12 cellular contexts compared by ENCODE assay signal in the genomic region with DNA sequence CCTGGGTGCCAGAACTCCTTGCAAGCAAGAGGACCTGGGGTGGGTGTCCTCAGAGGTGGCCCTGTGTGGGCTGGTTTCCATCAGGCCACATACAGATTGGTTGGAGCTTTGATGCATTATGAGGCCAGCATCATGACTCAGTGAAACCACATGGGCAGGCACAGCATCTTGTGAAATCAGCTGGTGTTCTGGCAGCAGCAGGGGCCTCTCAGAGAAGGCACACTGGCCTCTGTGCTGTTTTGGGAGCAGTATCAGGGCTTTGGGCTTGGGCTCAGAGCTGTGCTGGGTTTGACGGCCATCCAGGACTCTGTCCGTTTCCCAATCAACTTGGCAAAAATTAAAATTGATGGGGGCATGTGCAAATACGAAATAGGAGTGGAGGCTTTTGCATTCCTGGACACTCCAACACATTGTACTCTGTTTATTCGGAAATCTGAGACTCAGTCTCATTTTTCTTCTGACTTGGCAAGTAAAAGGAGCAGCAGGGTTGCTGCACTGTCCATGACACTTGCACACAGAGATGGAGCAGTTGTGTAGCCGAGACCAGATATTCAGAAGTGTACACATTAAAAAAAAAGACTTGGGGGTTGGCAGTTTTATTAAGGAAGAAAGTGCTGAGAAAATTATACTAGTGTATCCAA.
A peak's percentile ranks its signal among the peaks of the same experiment; 100 is the strongest.
DNase-seq lines count a peak whose midpoint lies in the region; ATAC-seq, FAIRE-seq and TF ChIP-seq lines count a peak whose summit lies in the region.
"Had no signal": no experiment of that assay in that cellular context is flagged by ENCODE, and none has a peak within 500 bp of the region (broad histone marks: within the 10 kb centered on the region; RNA-seq: fewer than 3 reads in every experiment).

No MANE protein-coding gene starts in this region.

- peaks cover 16% of the 10 kb centered on the region for H3K9me3 Mint-ChIP-seq in GM23338
- H3K9me3 Mint-ChIP-seq: central memory CD8-positive, alpha-beta T cell had no signal

- H2AFZ ChIP-seq in GM23338, result no peak overlapping the region

- no peaks in the 10 kb centered on the region for H4K20me1 ChIP-seq in GM23338 (replicated peaks; ENCODE audit: insufficient read depth)

- H3K27me3 ChIP-seq in colonic mucosa (no peaks in the 10 kb centered on the region), aorta (ENCODE audit: control insufficient read depth in 1 of 2, insufficient read depth in 2 of 2, low read length in 1 of 2) (no peaks in the 10 kb centered on the region), small intestine (ENCODE audit: control insufficient read depth in 2 of 2, insufficient read depth in 2 of 2, low read length in 2 of 2) (no peaks in the 10 kb centered on the region), GM23338 (ENCODE audit: insufficient read depth) (no peaks in the 10 kb centered on the region)

- TF ChIP-seq CTCF in colonic mucosa (IDR thresholded peaks at IDR 0.05) (no peak), GM23338 (conservative IDR thresholded peaks at IDR 0.05; ENCODE audit: low read depth in 2 of 2) (no peak)

- H3K4me3 ChIP-seq in colonic mucosa (no peak overlapping the region), aorta (ENCODE audit: low read length in 2 of 2) (no peak overlapping the region), small intestine (ENCODE audit: low read depth in 1 of 2, low read length in 2 of 2) (no peak overlapping the region), GM23338 (no peak overlapping the region)

- ATAC-seq in aorta (ENCODE audit: low FRiP score), result peak; percentile 89
- no peak for ATAC-seq in GM21528 (IDR thresholded peaks at IDR 0.05; ENCODE audit: low FRiP score, unreplicated experiment)
- ATAC-seq in GM23338, result no peak

- no peaks in the 10 kb centered on the region for H3K36me3 Mint-ChIP-seq in GM23338 (ENCODE audit: low read depth)

- H3K36me3 ChIP-seq in colonic mucosa (no peaks in the 10 kb centered on the region), aorta (ENCODE audit: control insufficient read depth in 1 of 2, insufficient read depth in 2 of 2, low read length in 1 of 2) (no peaks in the 10 kb centered on the region), small intestine (ENCODE audit: control insufficient read depth in 2 of 2, insufficient read depth in 2 of 2, low read length in 2 of 2) (no peaks in the 10 kb centered on the region), GM23338 (ENCODE audit: insufficient read depth) (no peaks in the 10 kb centered on the region)

- H3K27ac ChIP-seq in colonic mucosa (no peak overlapping the region), aorta (ENCODE audit: low read depth in 1 of 2, low read length in 2 of 2) (no peak overlapping the region), small intestine (ENCODE audit: low read depth in 1 of 2, low read length in 1 of 2) (no peak overlapping the region), GM23338 (ENCODE audit: low read depth) (no peak overlapping the region)
- H3K27ac ChIP-seq: VCaP had no signal

- H3K4me1 Mint-ChIP-seq in GM23338, result peaks cover 6% of the 10 kb centered on the region; the same call in 2 of the 3 replicates
- H3K4me1 Mint-ChIP-seq: central memory CD8-positive, alpha-beta T cell had no signal

- no peak overlapping the region for H3K4me2 ChIP-seq in GM23338

- H3K27ac Mint-ChIP-seq in GM23338, result no peak overlapping the region

- no peak overlapping the region for H3K4me3 Mint-ChIP-seq in GM23338
- H3K4me3 Mint-ChIP-seq: central memory CD8-positive, alpha-beta T cell had no signal

- H3K27me3 Mint-ChIP-seq in GM23338 (ENCODE audit: insufficient read depth, low read depth, poor library complexity), result peaks cover 2% of the 10 kb centered on the region
- H3K27me3 Mint-ChIP-seq: central memory CD8-positive, alpha-beta T cell had no signal

- no peaks in the 10 kb centered on the region for H3F3A ChIP-seq in GM23338 (replicated peaks; ENCODE audit: low read depth)

- H3K9me2 ChIP-seq in GM23338 (ENCODE audit: insufficient read depth), result no peaks in the 10 kb centered on the region

- FAIRE-seq in small intestine (lab: Jason Lieb, UNC), result no peak
- FAIRE-seq: GM18507 had no signal

- H3K79me2 ChIP-seq in GM23338 (replicated peaks; ENCODE audit: insufficient read depth), result no peaks in the 10 kb centered on the region

- WGBS in aorta, 2 donors, result 26 to 33% methylated on average over 5 of the region's 5 CpGs
- 67 to 80% (median 70%) methylated on average over 5 of the region's 5 CpGs for WGBS in small intestine, 3 donors

- intact Hi-C loops in colonic mucosa (cut with DNase I) (no loop called here), aorta (cut with DNase I) (no loop called here)

- H3K9ac ChIP-seq in colonic mucosa (ENCODE audit: low read depth in 2 of 2, low read length in 2 of 2), result no peak overlapping the region

- H3K9me3 ChIP-seq in colonic mucosa (no peaks in the 10 kb centered on the region), aorta (ENCODE audit: control insufficient read depth, low read length) (peaks cover 2% of the 10 kb centered on the region), small intestine (ENCODE audit: control insufficient read depth, low read depth) (no peaks in the 10 kb centered on the region)

- H3K4me1 ChIP-seq in colonic mucosa, result no peaks in the 10 kb centered on the region
- H3K4me1 ChIP-seq in aorta (ENCODE audit: control insufficient read depth in 1 of 2, insufficient read depth in 2 of 2, low read length in 2 of 2), result peaks cover 0 to 2% of the 10 kb centered on the region in 2 donors
- H3K4me1 ChIP-seq in small intestine (ENCODE audit: control insufficient read depth in 2 of 2, insufficient read depth in 1 of 2, low read depth in 1 of 2, low read length in 1 of 2), result no peaks in the 10 kb centered on the region
- no peaks in the 10 kb centered on the region for H3K4me1 ChIP-seq in GM23338 (ENCODE audit: insufficient read depth)

- DNase-seq in SIG-M5 treated with dmso at 0.1 percent for 504 hours (lab: John Stamatoyannopoulos, UW; ENCODE audit: unreplicated experiment) (peak; percentile 13), SIG-M5 (lab: John Stamatoyannopoulos, UW) (no peak), colonic mucosa (peak; percentile 44), midbrain (lab: John Stamatoyannopoulos, UW) (peak; percentile 10), aorta (peak; percentile 77 to 78), small intestine (no peak), GM23338 (ENCODE audit: low spot score) (no peak)
- DNase-seq: ACHN had no signal

TF ChIP-seq in GM23338, 12 proteins besides CTCF, POLR2A, EP300 and RAD21 (continues in another document):
- TF ChIP-seq, protein P1, sequence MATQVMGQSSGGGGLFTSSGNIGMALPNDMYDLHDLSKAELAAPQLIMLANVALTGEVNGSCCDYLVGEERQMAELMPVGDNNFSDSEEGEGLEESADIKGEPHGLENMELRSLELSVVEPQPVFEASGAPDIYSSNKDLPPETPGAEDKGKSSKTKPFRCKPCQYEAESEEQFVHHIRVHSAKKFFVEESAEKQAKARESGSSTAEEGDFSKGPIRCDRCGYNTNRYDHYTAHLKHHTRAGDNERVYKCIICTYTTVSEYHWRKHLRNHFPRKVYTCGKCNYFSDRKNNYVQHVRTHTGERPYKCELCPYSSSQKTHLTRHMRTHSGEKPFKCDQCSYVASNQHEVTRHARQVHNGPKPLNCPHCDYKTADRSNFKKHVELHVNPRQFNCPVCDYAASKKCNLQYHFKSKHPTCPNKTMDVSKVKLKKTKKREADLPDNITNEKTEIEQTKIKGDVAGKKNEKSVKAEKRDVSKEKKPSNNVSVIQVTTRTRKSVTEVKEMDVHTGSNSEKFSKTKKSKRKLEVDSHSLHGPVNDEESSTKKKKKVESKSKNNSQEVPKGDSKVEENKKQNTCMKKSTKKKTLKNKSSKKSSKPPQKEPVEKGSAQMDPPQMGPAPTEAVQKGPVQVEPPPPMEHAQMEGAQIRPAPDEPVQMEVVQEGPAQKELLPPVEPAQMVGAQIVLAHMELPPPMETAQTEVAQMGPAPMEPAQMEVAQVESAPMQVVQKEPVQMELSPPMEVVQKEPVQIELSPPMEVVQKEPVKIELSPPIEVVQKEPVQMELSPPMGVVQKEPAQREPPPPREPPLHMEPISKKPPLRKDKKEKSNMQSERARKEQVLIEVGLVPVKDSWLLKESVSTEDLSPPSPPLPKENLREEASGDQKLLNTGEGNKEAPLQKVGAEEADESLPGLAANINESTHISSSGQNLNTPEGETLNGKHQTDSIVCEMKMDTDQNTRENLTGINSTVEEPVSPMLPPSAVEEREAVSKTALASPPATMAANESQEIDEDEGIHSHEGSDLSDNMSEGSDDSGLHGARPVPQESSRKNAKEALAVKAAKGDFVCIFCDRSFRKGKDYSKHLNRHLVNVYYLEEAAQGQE (IDR thresholded peaks at IDR 0.05; ENCODE audit: unreplicated experiment), result no peak
- TF ChIP-seq NANOG (IDR thresholded peaks at IDR 0.05; ENCODE audit: borderline replicate concordance) (no peak), JUNB (IDR thresholded peaks at IDR 0.05; ENCODE audit: unreplicated experiment) (no peak), EZH2phosphoT487 (IDR thresholded peaks at IDR 0.05; ENCODE audit: unreplicated experiment) (no peak), STAT1 (IDR thresholded peaks at IDR 0.05; ENCODE audit: unreplicated experiment) (no peak), EZH2 (IDR thresholded peaks at IDR 0.05; ENCODE audit: low read depth, unreplicated experiment) (no peak), ZNF114 (CRISPR knock-in tag; IDR thresholded peaks at IDR 0.05) (no peak)
- TF ChIP-seq, protein P2, sequence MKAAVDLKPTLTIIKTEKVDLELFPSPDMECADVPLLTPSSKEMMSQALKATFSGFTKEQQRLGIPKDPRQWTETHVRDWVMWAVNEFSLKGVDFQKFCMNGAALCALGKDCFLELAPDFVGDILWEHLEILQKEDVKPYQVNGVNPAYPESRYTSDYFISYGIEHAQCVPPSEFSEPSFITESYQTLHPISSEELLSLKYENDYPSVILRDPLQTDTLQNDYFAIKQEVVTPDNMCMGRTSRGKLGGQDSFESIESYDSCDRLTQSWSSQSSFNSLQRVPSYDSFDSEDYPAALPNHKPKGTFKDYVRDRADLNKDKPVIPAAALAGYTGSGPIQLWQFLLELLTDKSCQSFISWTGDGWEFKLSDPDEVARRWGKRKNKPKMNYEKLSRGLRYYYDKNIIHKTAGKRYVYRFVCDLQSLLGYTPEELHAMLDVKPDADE (IDR thresholded peaks at IDR 0.05), result no peak

Comparison
In these comparisons a context has a peak if more than half of its experiments do, and no peak if none do; other contexts are left out.
1. DNase-seq: peak in SIG-M5 treated with dmso at 0.1 percent for 504 hours (single experiment), colonic mucosa (single experiment), midbrain (single experiment) and aorta (2 of 2); none in SIG-M5 (single experiment), small intestine (single experiment) and GM23338 (single experiment).